In the genomic region with DNA sequence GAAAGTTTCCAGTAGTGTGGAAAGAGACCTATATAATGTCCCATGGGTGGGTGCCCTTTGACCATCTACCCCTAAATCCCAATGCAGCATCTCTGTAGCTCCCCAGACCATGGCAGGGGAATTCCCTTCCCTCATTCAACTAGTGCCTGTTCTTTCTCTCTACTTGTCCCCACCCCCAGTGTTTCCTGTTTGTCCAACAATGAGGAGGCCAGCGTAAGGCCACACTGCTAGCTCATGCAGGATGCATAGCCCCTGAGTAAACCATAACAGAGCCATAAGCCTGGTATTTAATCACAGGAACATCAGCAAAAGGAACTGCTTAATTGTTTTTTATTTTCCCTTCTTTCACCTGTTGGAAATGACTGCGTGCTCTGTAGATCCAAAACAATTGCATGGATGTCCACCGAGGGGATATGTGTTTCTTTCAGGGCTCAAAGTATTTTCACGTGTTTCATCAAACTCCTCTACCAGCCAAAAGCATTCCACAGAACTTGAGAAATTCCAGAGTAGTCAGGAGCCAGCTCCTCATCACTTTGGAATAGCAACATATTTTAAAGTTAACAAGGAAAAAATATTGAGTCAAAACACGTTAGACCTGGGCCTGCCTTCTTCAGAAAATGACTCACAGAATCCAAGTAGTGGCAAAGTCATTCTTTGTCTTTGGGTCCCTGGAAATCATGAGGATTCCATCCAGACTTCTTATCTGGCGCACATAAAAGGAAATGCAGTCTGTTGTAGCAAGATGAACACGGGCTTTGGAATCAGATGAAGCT, we compare ENCODE assay signal across 7 cellular contexts.
DNase-seq lines count a peak whose midpoint lies in the region; TF ChIP-seq lines count a peak whose summit lies in the region.

No MANE protein-coding gene starts in this region.

- TF ChIP-seq POLR2A in GM19193 (IDR thresholded peaks at IDR 0.05; ENCODE audit: extremely low read depth, insufficient read depth, insufficient read length) (peak; percentile 28), sigmoid colon (IDR thresholded peaks at IDR 0.05) (no peak)

- no peak overlapping the region for H3K9ac ChIP-seq in Karpas-422 (ENCODE audit: low read length)

- H3K27me3 ChIP-seq in HL-60 (ENCODE audit: insufficient read depth, poor library complexity, severe bottlenecking) (no peaks in the 10 kb centered on the region), dorsolateral prefrontal cortex (no peaks in the 10 kb centered on the region), sigmoid colon (no peaks in the 10 kb centered on the region), Karpas-422 (ENCODE audit: low read length) (no peaks in the 10 kb centered on the region)

- H3K36me3 ChIP-seq in sigmoid colon (peaks cover 0 to 29% (median 0%) of the 10 kb centered on the region in 4 donors), Karpas-422 (ENCODE audit: insufficient read depth, low read length) (0 out of 2 replicates have a peak, but pooled peaks cover 8% of the 10 kb centered on the region)

- no peaks in the 10 kb centered on the region for H4K20me1 ChIP-seq in Karpas-422 (ENCODE audit: insufficient read depth, low read depth, low read length)

- H3K4me3 ChIP-seq in HL-60 (replicated peaks; ENCODE audit: insufficient read depth, low read length), result no peak overlapping the region
- H3K4me3 ChIP-seq in dorsolateral prefrontal cortex, result no peak overlapping the region
- H3K4me3 ChIP-seq in sigmoid colon, result no peak overlapping the region
- no peak overlapping the region for H3K4me3 ChIP-seq in Karpas-422 (ENCODE audit: low read length)

- H2AFZ ChIP-seq in Karpas-422 (ENCODE audit: low read length), result no peak overlapping the region

- no peaks in the 10 kb centered on the region for H3K9me2 ChIP-seq in Karpas-422 (replicated peaks; ENCODE audit: insufficient read depth, low read length)

- TF ChIP-seq EP300 in sigmoid colon (IDR thresholded peaks at IDR 0.05), result no peak

- intact Hi-C loops in dorsolateral prefrontal cortex (cut with DNase I) (no loop called here), sigmoid colon (cut with DNase I) (no loop called here)

- H3K4me1 ChIP-seq in sigmoid colon (peaks cover 0 to 33% (median 16%) of the 10 kb centered on the region in 4 donors), Karpas-422 (ENCODE audit: low read length) (peaks cover 48% of the 10 kb centered on the region)

- H3K9me3 ChIP-seq in sigmoid colon (no peaks in the 10 kb centered on the region), Karpas-422 (ENCODE audit: low read length) (no peaks in the 10 kb centered on the region)

- H3K27ac ChIP-seq in HL-60 (replicated peaks), result peak overlapping the region; percentile 91
- peak overlapping the region in 57 of 59 donors; percentile 17 to 95 (median 82) for H3K27ac ChIP-seq in dorsolateral prefrontal cortex
- peak overlapping the region; percentile 37 to 77 (median 60) for H3K27ac ChIP-seq in sigmoid colon
- no peak overlapping the region for H3K27ac ChIP-seq in Karpas-422 (ENCODE audit: low read length)

- DNase-seq in HL-60 (ENCODE audit: low read depth in 1 of 2, low spot score in 1 of 2) (no peak), dorsolateral prefrontal cortex (no peak), sigmoid colon (no peak), dedifferentiated amniotic fluid mesenchymal stem cell (ENCODE audit: extremely low spot score) (no peak), Karpas-422 (no peak), cortex of kidney (lab: John Stamatoyannopoulos, UW) (no peak)

- TF ChIP-seq CTCF in HL-60 (IDR thresholded peaks at IDR 0.05; ENCODE audit: insufficient read depth, low read length) (no peak), dorsolateral prefrontal cortex (IDR thresholded peaks at IDR 0.05 in 54 of 56, conservative IDR thresholded peaks at IDR 0.05 in 2 of 56; ENCODE audit: low read depth in 1 of 56, partially characterized antibody in 56 of 56) (no peak), sigmoid colon (IDR thresholded peaks at IDR 0.05) (no peak)

- 71 to 83% methylated on average over 7 of the region's 7 CpGs for WGBS in sigmoid colon, 2 donors

- no peak overlapping the region for H3K4me2 ChIP-seq in Karpas-422 (ENCODE audit: low read depth, low read length, poor library complexity, severe bottlenecking)

- no peaks in the 10 kb centered on the region for H3K79me2 ChIP-seq in Karpas-422 (ENCODE audit: low read length)
